In genomic region chr1:203521071-203521794, GRCh38 we compare ENCODE assay signal across 16 cellular contexts. TPM values are rescaled to one million over a fixed set of nuclear protein-coding genes. Genes with fewer than 3 reads are reported as not detected.
A peak's percentile ranks its signal among the peaks of the same experiment; 100 is the strongest.
DNase-seq lines count a peak whose midpoint lies in the region; ATAC-seq, FAIRE-seq and TF ChIP-seq lines count a peak whose summit lies in the region.
"Had no signal": no experiment of that assay in that cellular context is flagged by ENCODE, and none has a peak within 500 bp of the region (broad histone marks: within the 10 kb centered on the region; RNA-seq: fewer than 3 reads in every experiment).

No MANE protein-coding gene starts in this region.

- no peaks in the 10 kb centered on the region for H3K9me3 Mint-ChIP-seq in CD4-positive, CD25-positive, alpha-beta regulatory T cell
- no peaks in the 10 kb centered on the region for H3K9me3 Mint-ChIP-seq in naive thymus-derived CD4-positive, alpha-beta T cell
- H3K9me3 Mint-ChIP-seq: activated CD4-positive, alpha-beta memory T cell treated with anti-CD3 and anti-CD28 coated beads, Interleukin-2, amount 10 ng/mL, durations not matched to agents 7 days and 5 days had no signal

- intact Hi-C loops in naive thymus-derived CD4-positive, alpha-beta T cell (cut with micrococcal nuclease): no loop called here

- TF ChIP-seq CTCF in bronchial epithelial cell (IDR thresholded peaks at IDR 0.05; ENCODE audit: insufficient read depth, low read length, severe bottlenecking): no peak

- ATAC-seq in CD4-positive, CD25-positive, alpha-beta regulatory T cell (ENCODE audit: low read depth in 2 of 2): no peak
- ATAC-seq in naive thymus-derived CD4-positive, alpha-beta T cell: peak; percentile 6
- no peak for ATAC-seq in HG03095 (IDR thresholded peaks at IDR 0.05; ENCODE audit: unreplicated experiment)
- ATAC-seq in GM19467 (IDR thresholded peaks at IDR 0.05; ENCODE audit: unreplicated experiment): no peak
- ATAC-seq: stimulated activated naive CD8-positive, alpha-beta T cell treated with anti-CD3 and anti-CD28 coated beads, Interleukin-15, Interleukin-2, amounts not matched to agents 100 U/mL and 50 U/mL, for 24 hours had no signal

- FAIRE-seq in bronchial epithelial cell (lab: Jason Lieb, UNC): peak; percentile 87
- FAIRE-seq: GM18507 had no signal

- no peaks in the 10 kb centered on the region for H3K36me3 Mint-ChIP-seq in CD4-positive, CD25-positive, alpha-beta regulatory T cell
- no peaks in the 10 kb centered on the region for H3K36me3 Mint-ChIP-seq in naive thymus-derived CD4-positive, alpha-beta T cell

- H3K27ac Mint-ChIP-seq in CD4-positive, CD25-positive, alpha-beta regulatory T cell: peak overlapping the region in 2 of 3 donors; percentile 11 to 14
- H3K27ac Mint-ChIP-seq in naive thymus-derived CD4-positive, alpha-beta T cell: no peak overlapping the region
- H3K27ac Mint-ChIP-seq: activated CD4-positive, alpha-beta memory T cell treated with anti-CD3 and anti-CD28 coated beads, Interleukin-2, amount 10 ng/mL, durations not matched to agents 7 days and 5 days had no signal

- H3K4me1 Mint-ChIP-seq in CD4-positive, CD25-positive, alpha-beta regulatory T cell: no peaks in the 10 kb centered on the region
- peaks cover 0 to 5% (median 0%) of the 10 kb centered on the region in 7 donors for H3K4me1 Mint-ChIP-seq in naive thymus-derived CD4-positive, alpha-beta T cell
- H3K4me1 Mint-ChIP-seq: activated CD4-positive, alpha-beta memory T cell treated with anti-CD3 and anti-CD28 coated beads, Interleukin-2, amount 10 ng/mL, durations not matched to agents 7 days and 5 days had no signal

- no peak overlapping the region for H3K4me3 ChIP-seq in CD4-positive, CD25-positive, alpha-beta regulatory T cell (ENCODE audit: low read depth, low read length)
- H3K4me3 ChIP-seq in bronchial epithelial cell (ENCODE audit: low read depth, low read length): no peak overlapping the region
- no peak overlapping the region for H3K4me3 ChIP-seq in naive thymus-derived CD4-positive, alpha-beta T cell (ENCODE audit: low read length)
- H3K4me3 ChIP-seq: BLaER1 treated with 17β-estradiol and CSF1 and Interleukin-3, amounts not matched to agents 10 nM and 100 nM; cardiac muscle cell had no signal

- POLR2A ChIA-PET in naive thymus-derived CD4-positive, alpha-beta T cell (lab: Charles Lee): no interaction called here

- H3K4me3 Mint-ChIP-seq in CD4-positive, CD25-positive, alpha-beta regulatory T cell: no peak overlapping the region
- no peak overlapping the region for H3K4me3 Mint-ChIP-seq in naive thymus-derived CD4-positive, alpha-beta T cell
- H3K4me3 Mint-ChIP-seq: activated CD4-positive, alpha-beta memory T cell treated with anti-CD3 and anti-CD28 coated beads, Interleukin-2, amount 10 ng/mL, durations not matched to agents 7 days and 5 days had no signal

- H3K27me3 Mint-ChIP-seq in CD4-positive, CD25-positive, alpha-beta regulatory T cell: peaks cover 7% of the 10 kb centered on the region
- H3K27me3 Mint-ChIP-seq in naive thymus-derived CD4-positive, alpha-beta T cell: no peaks in the 10 kb centered on the region
- H3K27me3 Mint-ChIP-seq: activated CD4-positive, alpha-beta memory T cell treated with anti-CD3 and anti-CD28 coated beads, Interleukin-2, amount 10 ng/mL, durations not matched to agents 7 days and 5 days had no signal

- CTCF ChIA-PET in naive thymus-derived CD4-positive, alpha-beta T cell (lab: Charles Lee): no interaction called here

- no peaks in the 10 kb centered on the region for H3K27me3 ChIP-seq in CD4-positive, CD25-positive, alpha-beta regulatory T cell (ENCODE audit: control insufficient read depth, insufficient read depth, low read length)
- H3K27me3 ChIP-seq in bronchial epithelial cell (ENCODE audit: control insufficient read depth, insufficient read depth, low read length): no peaks in the 10 kb centered on the region
- no peaks in the 10 kb centered on the region for H3K27me3 ChIP-seq in naive thymus-derived CD4-positive, alpha-beta T cell (ENCODE audit: control insufficient read depth in 2 of 2, insufficient read depth in 2 of 2, low read length in 2 of 2)
- H3K27me3 ChIP-seq: BLaER1 treated with 17β-estradiol and CSF1 and Interleukin-3, amounts not matched to agents 10 nM and 100 nM had no signal

- no peaks in the 10 kb centered on the region for H3K9me3 ChIP-seq in CD4-positive, CD25-positive, alpha-beta regulatory T cell (ENCODE audit: control insufficient read depth in 2 of 2, low read length in 2 of 2)
- H3K9me3 ChIP-seq in naive thymus-derived CD4-positive, alpha-beta T cell (ENCODE audit: control insufficient read depth in 2 of 3, low read length in 3 of 3): no peaks in the 10 kb centered on the region
- H3K9me3 ChIP-seq: BLaER1 treated with 17β-estradiol and CSF1 and Interleukin-3, amounts not matched to agents 10 nM and 100 nM had no signal

- no peaks in the 10 kb centered on the region for H3K4me1 ChIP-seq in CD4-positive, CD25-positive, alpha-beta regulatory T cell (ENCODE audit: control insufficient read depth, insufficient read depth, low read length, poor library complexity, severe bottlenecking)
- H3K4me1 ChIP-seq in naive thymus-derived CD4-positive, alpha-beta T cell (ENCODE audit: control insufficient read depth in 2 of 2, insufficient read depth in 2 of 2, low read length in 2 of 2): no peaks in the 10 kb centered on the region

- no peak for DNase-seq in CD4-positive, CD25-positive, alpha-beta regulatory T cell
- DNase-seq in HT-29 (ENCODE audit: low spot score) (peak; percentile 22), bronchial epithelial cell (ENCODE audit: low read depth) (no peak), CD1c-positive myeloid dendritic cell (ENCODE audit: extremely low spot score) (no peak), globus pallidus (ENCODE audit: low spot score) (no peak)
- DNase-seq in naive thymus-derived CD4-positive, alpha-beta T cell: no peak
- DNase-seq: activated CD4-positive, alpha-beta memory T cell treated with anti-CD3 and anti-CD28 coated beads, Interleukin-2, amount 10 ng/mL, durations not matched to agents 7 days and 5 days; GDM1; NCI-H187 treated with DMSO at 0.1 percent for 48 hours; stimulated activated naive CD8-positive, alpha-beta T cell treated with anti-CD3 and anti-CD28 coated beads, Interleukin-15, Interleukin-2, amounts not matched to agents 100 U/mL and 50 U/mL, for 24 hours had no signal

- no peak overlapping the region for H3K27ac ChIP-seq in CD4-positive, CD25-positive, alpha-beta regulatory T cell (ENCODE audit: insufficient read depth, low read length, poor library complexity, severe bottlenecking)
- H3K27ac ChIP-seq in naive thymus-derived CD4-positive, alpha-beta T cell (ENCODE audit: low read depth, low read length): no peak overlapping the region
- H3K27ac ChIP-seq: BLaER1 treated with 17β-estradiol and CSF1 and Interleukin-3, amounts not matched to agents 10 nM and 100 nM; cardiac muscle cell had no signal

- H3K36me3 ChIP-seq in CD4-positive, CD25-positive, alpha-beta regulatory T cell (ENCODE audit: control insufficient read depth, insufficient read depth, low read length): no peaks in the 10 kb centered on the region
- H3K36me3 ChIP-seq in bronchial epithelial cell (ENCODE audit: control insufficient read depth, insufficient read depth, low read length): no peaks in the 10 kb centered on the region
- H3K36me3 ChIP-seq in naive thymus-derived CD4-positive, alpha-beta T cell (ENCODE audit: control insufficient read depth in 2 of 3, insufficient read depth in 3 of 3, low read length in 3 of 3): no peaks in the 10 kb centered on the region
- H3K36me3 ChIP-seq: BLaER1 treated with 17β-estradiol and CSF1 and Interleukin-3, amounts not matched to agents 10 nM and 100 nM; cardiac muscle cell had no signal

RNA-seq across cellular contexts. Expression of gene OPTC, which starts 27.3 kb away (rescaled TPM):
- total RNA-seq in CD4-positive, CD25-positive, alpha-beta regulatory T cell: not detected
- not detected for polyA plus RNA-seq in CD4-positive, CD25-positive, alpha-beta regulatory T cell
- total RNA-seq in HT-29 (2014; rRNA removed; shearing (Covaris generic)): not detected in 2 replicates
- total RNA-seq in bronchial epithelial cell: not detected in 2 replicates
- not detected for total RNA-seq in naive thymus-derived CD4-positive, alpha-beta T cell
- not detected for polyA plus RNA-seq in naive thymus-derived CD4-positive, alpha-beta T cell
- total RNA-seq: activated CD4-positive, alpha-beta memory T cell treated with anti-CD3 and anti-CD28 coated beads, Interleukin-2, amount 10 ng/mL, durations not matched to agents 7 days and 5 days; cardiac muscle cell; RPMI7951 had no signal
- polyA plus RNA-seq: cardiac muscle cell had no signal

RNA-seq across cellular contexts. Expression of gene PRELP, which starts 45.6 kb away (rescaled TPM):
- not detected for total RNA-seq in CD4-positive, CD25-positive, alpha-beta regulatory T cell
- polyA plus RNA-seq in CD4-positive, CD25-positive, alpha-beta regulatory T cell: not detected
- total RNA-seq in HT-29 (2014; rRNA removed; shearing (Covaris generic)): 0.13 TPM in 1 of 2 replicates, not detected in the other
- total RNA-seq in bronchial epithelial cell: not detected in 2 replicates
- not detected for total RNA-seq in naive thymus-derived CD4-positive, alpha-beta T cell
- polyA plus RNA-seq in naive thymus-derived CD4-positive, alpha-beta T cell: not detected
- total RNA-seq: activated CD4-positive, alpha-beta memory T cell treated with anti-CD3 and anti-CD28 coated beads, Interleukin-2, amount 10 ng/mL, durations not matched to agents 7 days and 5 days; cardiac muscle cell; RPMI7951 had no signal

Comparison
In these comparisons a context has a peak if more than half of its experiments do, and no peak if none do; other contexts are left out.
1. H3K27ac Mint-ChIP-seq: peak in CD4-positive, CD25-positive, alpha-beta regulatory T cell (2 of 3); none in naive thymus-derived CD4-positive, alpha-beta T cell (0 of 9).